ENCODE assay signal across 8 cellular contexts in genomic region chr22:38733329-38734202, GRCh38. TPM values are rescaled to one million over a fixed set of nuclear protein-coding genes. Genes with fewer than 3 reads are reported as not detected.
DNase-seq lines count a peak whose midpoint lies in the region; ATAC-seq and TF ChIP-seq lines count a peak whose summit lies in the region.

No MANE protein-coding gene starts in this region.

- H3K4me3 ChIP-seq in Loucy (ENCODE audit: low read length, poor library complexity, severe bottlenecking) (no peak overlapping the region), duodenal mucosa (ENCODE audit: low read depth in 1 of 2, low read length in 2 of 2) (no peak overlapping the region), mesodermal cell (ENCODE audit: extremely low read depth, insufficient read depth, low read length, poor library complexity, severe bottlenecking) (no peak overlapping the region), testis (no peak overlapping the region)

- no peak overlapping the region for H2AFZ ChIP-seq in Loucy (ENCODE audit: low read length)

- H3K27me3 ChIP-seq in Loucy (ENCODE audit: insufficient read depth, low read length, poor library complexity, severe bottlenecking) (no peaks in the 10 kb centered on the region), duodenal mucosa (ENCODE audit: control insufficient read depth in 1 of 2, insufficient read depth in 2 of 2, low read length in 2 of 2) (no peaks in the 10 kb centered on the region), testis (no peaks in the 10 kb centered on the region)

- H3K4me1 ChIP-seq in Loucy (ENCODE audit: insufficient read depth, low read length, poor library complexity, severe bottlenecking) (no peaks in the 10 kb centered on the region), duodenal mucosa (ENCODE audit: control insufficient read depth in 1 of 2, insufficient read depth in 2 of 2, low read length in 2 of 2) (peaks cover 19 to 20% of the 10 kb centered on the region in 2 donors), mesodermal cell (ENCODE audit: control insufficient read depth, insufficient read depth, low read length, poor library complexity, severe bottlenecking) (peaks cover 6% of the 10 kb centered on the region), testis (peaks cover 6% of the 10 kb centered on the region)

- H3K9ac ChIP-seq in Loucy (ENCODE audit: low read depth, low read length, poor library complexity, severe bottlenecking) (no peak overlapping the region), duodenal mucosa (ENCODE audit: low read depth in 1 of 2, low read length in 2 of 2) (peak overlapping the region in 1 of 2 donors; percentile 47)

- H3K27ac ChIP-seq in duodenal mucosa (ENCODE audit: low read depth, low read length) = peak overlapping the region; percentile 23
- peak overlapping the region; percentile 5 for H3K27ac ChIP-seq in mesodermal cell (ENCODE audit: low read depth, low read length, severe bottlenecking)
- H3K27ac ChIP-seq in testis = peak overlapping the region in 1 of 2 donors; percentile 56

- WGBS in mesodermal cell (ENCODE audit: insufficient coverage in 2 of 2), 2 experiments = 81 to 98% methylated on average over 4 to 9 of the region's 9 CpGs
- WGBS in testis, 2 donors = 49 to 55% methylated on average over 8 to 9 of the region's 9 CpGs

- no peaks in the 10 kb centered on the region for H3K9me2 ChIP-seq in Loucy (replicated peaks; ENCODE audit: low read depth, low read length)

- H3K9me3 ChIP-seq in Loucy (ENCODE audit: insufficient read depth, low read depth, low read length) = no peaks in the 10 kb centered on the region
- no peaks in the 10 kb centered on the region for H3K9me3 ChIP-seq in duodenal mucosa (ENCODE audit: control insufficient read depth in 1 of 2, low read length in 2 of 2)
- no peaks in the 10 kb centered on the region for H3K9me3 ChIP-seq in mesodermal cell (ENCODE audit: control insufficient read depth, low read length)
- no peaks in the 10 kb centered on the region for H3K9me3 ChIP-seq in testis

- H3K36me3 ChIP-seq in Loucy (ENCODE audit: insufficient read depth, low read length) (peaks cover 82% of the 10 kb centered on the region; the same call in 1 of the 2 replicates), duodenal mucosa (ENCODE audit: control insufficient read depth in 1 of 2, insufficient read depth in 2 of 2, low read length in 2 of 2) (peaks cover 55 to 89% of the 10 kb centered on the region in 2 donors), mesodermal cell (ENCODE audit: control insufficient read depth, insufficient read depth, low read length) (peaks cover 88% of the 10 kb centered on the region), testis (ENCODE audit: low read depth, missing control alignments) (no peaks in the 10 kb centered on the region)

- intact Hi-C loops in testis (cut with DNase I; ENCODE audit: low total_unique reads) = no loop called here

- ATAC-seq in HG03460 (IDR thresholded peaks at IDR 0.05; ENCODE audit: unreplicated experiment) (no peak), HG03108 (IDR thresholded peaks at IDR 0.05; ENCODE audit: unreplicated experiment) (no peak)

- H3K79me2 ChIP-seq in Loucy (ENCODE audit: insufficient read depth, low read length) = no peaks in the 10 kb centered on the region

- no peak overlapping the region for H3K4me2 ChIP-seq in Loucy (ENCODE audit: low read depth, low read length, poor library complexity, severe bottlenecking)

- TF ChIP-seq POLR2A in testis (IDR thresholded peaks at IDR 0.05) = no peak

- TF ChIP-seq CTCF in Loucy (conservative IDR thresholded peaks at IDR 0.05; ENCODE audit: low read length) (peak; percentile 90), testis (IDR thresholded peaks at IDR 0.05) (peak; percentile 20 to 66 (median 52))

- peaks cover 3% of the 10 kb centered on the region for H4K20me1 ChIP-seq in Loucy (ENCODE audit: insufficient read depth, low read length, poor library complexity, severe bottlenecking)

- DNase-seq in DMS53 treated with DMSO at 0.1 percent for 48 hours (lab: John Stamatoyannopoulos, UW; ENCODE audit: unreplicated experiment) = peak; percentile 26
- peak; percentile 29 for DNase-seq in activated CD4-positive, CD25-positive, alpha-beta regulatory T cell treated with anti-CD3 and anti-CD28 coated beads, Interleukin-2, amount 50 U/mL, for 72 hours
- DNase-seq in testis = peak; percentile 69

- no peaks in the 10 kb centered on the region for H3F3A ChIP-seq in Loucy (ENCODE audit: low read depth)

RNA-seq across cellular contexts. Expression of gene SUN2, which starts 22.2 kb away (rescaled TPM):
- polyA plus RNA-seq in mesodermal cell (2013, experiment 1 of 2) = 68.4 TPM
- 49.5 TPM for polyA plus RNA-seq in mesodermal cell (2013, experiment 2 of 2)
- total RNA-seq in testis = 100 to 1,000 TPM; 295 to 331 TPM
- 90.8 TPM for polyA plus RNA-seq in testis (ENCODE audit: insufficient read depth, low read depth, low replicate concordance)

RNA-seq across cellular contexts. Expression of gene GTPBP1, which starts 27.8 kb away (rescaled TPM):
- 44.4 TPM for polyA plus RNA-seq in mesodermal cell (2013, experiment 1 of 2)
- polyA plus RNA-seq in mesodermal cell (2013, experiment 2 of 2) = 39.6 TPM
- total RNA-seq in testis = 10 to 100 TPM; 81.5 to 89.8 TPM
- 53.1 TPM for polyA plus RNA-seq in testis (ENCODE audit: insufficient read depth, low read depth, low replicate concordance)

RNA-seq across cellular contexts. Expression of gene JOSD1, which starts 32.8 kb away (rescaled TPM):
- 31.7 TPM for polyA plus RNA-seq in mesodermal cell (2013, experiment 1 of 2)
- 28.9 TPM for polyA plus RNA-seq in mesodermal cell (2013, experiment 2 of 2)
- 10 to 100 TPM; 70.3 to 91.0 TPM for total RNA-seq in testis
- 40.9 TPM for polyA plus RNA-seq in testis (ENCODE audit: insufficient read depth, low read depth, low replicate concordance)

RNA-seq across cellular contexts. Expression of gene TOMM22, which starts 51.8 kb away (rescaled TPM):
- polyA plus RNA-seq in mesodermal cell (2013, experiment 1 of 2) = 80.7 TPM
- polyA plus RNA-seq in mesodermal cell (2013, experiment 2 of 2) = 74.0 TPM
- total RNA-seq in testis = 10 to 100 TPM; 44.3 to 57.6 TPM
- polyA plus RNA-seq in testis (ENCODE audit: insufficient read depth, low read depth, low replicate concordance) = 95.1 TPM
